25 cellular contexts compared by ENCODE assay signal in the genomic region with DNA sequence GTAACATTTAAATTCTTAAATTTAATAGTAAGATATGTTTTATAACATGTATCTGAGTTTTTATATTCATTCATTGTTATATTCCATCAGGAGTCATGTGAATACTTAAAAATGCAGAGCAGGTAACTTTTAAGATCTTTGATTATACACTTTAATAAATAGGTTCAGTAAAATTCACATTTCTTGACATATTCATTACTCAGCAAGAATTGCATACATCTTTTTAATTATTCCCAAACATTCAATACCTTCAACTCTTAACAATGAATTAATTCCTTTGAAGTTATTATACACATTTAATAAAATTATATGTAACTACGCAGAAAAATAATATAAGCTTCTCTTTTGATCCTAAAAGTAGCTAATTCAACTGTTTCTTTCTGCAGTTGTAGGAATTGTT.
"Had no signal": no experiment of that assay in that cellular context is flagged by ENCODE, and none has a peak within 500 bp of the region (broad histone marks: within the 10 kb centered on the region; RNA-seq: fewer than 3 reads in every experiment).

No MANE protein-coding gene starts in this region.

- H3K79me2 ChIP-seq: parathyroid adenoma had no signal

- H3K27me3 ChIP-seq: neutrophil, stomach, thyroid gland, tibial nerve, upper lobe of right lung, uterus had no signal

- H3K4me3 ChIP-seq: psoas muscle, skin epidermis, stomach, thoracic aorta, thyroid gland, tibial nerve, upper lobe of right lung, uterus had no signal

- H3K27ac ChIP-seq: neutrophil, parathyroid adenoma, psoas muscle, skin epidermis, stomach, thoracic aorta, thyroid gland, tibial nerve, upper lobe of right lung, uterus had no signal

- H2AFZ ChIP-seq: parathyroid adenoma had no signal

- H3K9me3 ChIP-seq: neutrophil, psoas muscle, stomach, thoracic aorta, thyroid gland, tibial nerve, upper lobe of right lung, uterus had no signal

- DNase-seq: naive B cell; naive thymus-derived CD8-positive, alpha-beta T cell; nephron progenitor cell; nucleus accumbens; posterior cingulate gyrus; psoas muscle; right cardiac atrium; stimulated activated CD4-positive, alpha-beta T cell treated with anti-CD3 and anti-CD28 coated beads, Interleukin-15, amount 100 ng/mL, for 24 hours; stimulated activated CD4-positive, alpha-beta T cell treated with anti-CD3 and anti-CD28 coated beads, Interleukin-2, amount 100 ng/mL, for 24 hours; stimulated activated CD4-positive, alpha-beta T cell treated with anti-CD3 and anti-CD28 coated beads, Interleukin-2, amount 100 ng/mL, for 48 hours; stimulated activated CD4-positive, alpha-beta T cell treated with anti-CD3 and anti-CD28 coated beads, Interleukin-4, amount 100 ng/mL, for 24 hours; stimulated activated naive B cell treated with anti-CD40 and anti-IgM and Interleukin-4, amounts not matched to agents 10 μg/mL and 1 μg/mL and 100 μg/mL, for 72 hours; stimulated activated naive CD4-positive, alpha-beta T cell treated with Interleukin-2 at 50 U/mL for 16 hours; stomach; thyroid gland; upper lobe of right lung; uterus had no signal

- H3K36me3 ChIP-seq: neutrophil, stomach, thoracic aorta, thyroid gland, tibial nerve, upper lobe of right lung, uterus had no signal

- H3K4me1 ChIP-seq: parathyroid adenoma, psoas muscle, stomach, thyroid gland, tibial nerve, upper lobe of right lung, uterus had no signal

- H3K9ac ChIP-seq: parathyroid adenoma had no signal

- ATAC-seq: naive thymus-derived CD8-positive, alpha-beta T cell; natural killer cell treated with Interleukin-12 subunit alpha and Interleukin-12 subunit beta and Interleukin-15 and Interleukin-18, amount 100 ng/mL, for 72 hours; psoas muscle; right cardiac atrium; sciatic nerve; stimulated activated effector memory CD8-positive, alpha-beta T cell treated with anti-CD3 and anti-CD28 coated beads, Interleukin-12 subunit alpha, Interleukin-12 subunit beta, amount 100 ng/mL, for 72 hours; stimulated activated naive B cell treated with anti-CD40 and anti-IgM and Interleukin-4, amounts not matched to agents 10 μg/mL and 1 μg/mL and 100 μg/mL, for 72 hours; upper lobe of right lung had no signal
